ENCODE assay signal across 21 cellular contexts in the genomic region with DNA sequence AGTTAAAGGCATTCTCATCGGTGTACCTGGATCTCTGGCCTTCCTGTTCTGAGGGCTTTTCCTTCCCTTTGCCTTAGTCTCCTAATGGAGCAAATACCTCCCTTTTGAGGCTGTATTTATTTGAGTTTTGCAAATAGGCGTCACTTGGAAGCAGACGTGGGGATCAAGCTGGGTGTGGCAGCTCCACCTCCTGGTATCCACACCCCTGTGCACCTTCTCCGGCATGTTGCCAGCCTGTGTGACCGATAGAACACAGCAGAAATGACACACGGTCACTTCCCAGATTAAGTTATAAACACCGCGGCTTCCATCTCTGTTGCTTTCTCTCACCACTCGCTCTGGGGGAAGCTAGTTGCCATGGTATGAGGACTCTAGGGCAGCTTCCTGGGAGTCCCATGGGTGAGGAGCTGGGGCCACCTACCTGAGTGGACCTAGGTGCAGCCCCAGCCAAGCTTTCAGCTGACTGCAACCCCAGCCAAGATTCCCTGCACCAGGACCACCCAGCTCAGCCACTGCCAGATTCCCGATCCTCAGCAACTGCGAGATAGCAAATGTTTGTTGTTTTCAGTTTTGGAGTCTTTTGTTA.
DNase-seq lines count a peak whose midpoint lies in the region; FAIRE-seq and TF ChIP-seq lines count a peak whose summit lies in the region.
"Had no signal": no experiment of that assay in that cellular context is flagged by ENCODE, and none has a peak within 500 bp of the region (broad histone marks: within the 10 kb centered on the region; RNA-seq: fewer than 3 reads in every experiment).

No MANE protein-coding gene starts in this region.

- TF ChIP-seq POLR2A in spleen (IDR thresholded peaks at IDR 0.05), result no peak

- TF ChIP-seq CTCF in left ventricle myocardium inferior (IDR thresholded peaks at IDR 0.05; ENCODE audit: borderline replicate concordance) (no peak), kidney (IDR thresholded peaks at IDR 0.05; ENCODE audit: borderline replicate concordance, extremely low read depth, insufficient read depth) (no peak), spleen (IDR thresholded peaks at IDR 0.05 in 8 of 11, conservative IDR thresholded peaks at IDR 0.05 in 3 of 11) (no peak)

- H3K4me3 ChIP-seq in left ventricle myocardium inferior, result no peak overlapping the region
- H3K4me3 ChIP-seq in kidney (ENCODE audit: low read length in 2 of 2), result no peak overlapping the region
- no peak overlapping the region for H3K4me3 ChIP-seq in spleen
- H3K4me3 ChIP-seq: MG63 had no signal

- intact Hi-C loops in cardiac septum (cut with DNase I), result no loop called here
- intact Hi-C loops in left ventricle myocardium inferior (cut with micrococcal nuclease), result no loop called here
- intact Hi-C loops in kidney (cut with DNase I), result no loop called here
- intact Hi-C loops in spleen (cut with DNase I; ENCODE audit: low total_unique reads), result no loop called here

- H3K27me3 ChIP-seq in left ventricle myocardium inferior (ENCODE audit: low read depth) (peaks cover 37% of the 10 kb centered on the region), spleen (replicated peaks in 1 of 7) (peaks cover 0 to 51% (median 0%) of the 10 kb centered on the region in 7 donors)

- H3K4me1 ChIP-seq in left ventricle myocardium inferior (no peaks in the 10 kb centered on the region), kidney (ENCODE audit: control insufficient read depth in 1 of 2, insufficient read depth in 1 of 2, low read depth in 1 of 2, low read length in 2 of 2) (no peaks in the 10 kb centered on the region), spleen (no peaks in the 10 kb centered on the region)
- H3K4me1 ChIP-seq: Caco-2 had no signal

- 85 to 90% (median 87%) methylated on average over 11 of the region's 11 CpGs for WGBS in spleen, 5 donors

- no peak overlapping the region for H3K9ac ChIP-seq in kidney (ENCODE audit: low read length in 2 of 2)

- H3K9me3 ChIP-seq in left ventricle myocardium inferior (replicated peaks) (no peaks in the 10 kb centered on the region), kidney (ENCODE audit: control insufficient read depth in 1 of 2, low read length in 2 of 2) (no peaks in the 10 kb centered on the region), spleen (no peaks in the 10 kb centered on the region)
- H3K9me3 ChIP-seq: Caco-2, MG63 had no signal

- FAIRE-seq in kidney (lab: Jason Lieb, UNC), result no peak
- FAIRE-seq: A204.1 had no signal

- no peaks in the 10 kb centered on the region for H3K36me3 ChIP-seq in left ventricle myocardium inferior
- no peaks in the 10 kb centered on the region for H3K36me3 ChIP-seq in kidney (ENCODE audit: control insufficient read depth in 1 of 2, insufficient read depth in 2 of 2, low read length in 2 of 2)
- no peaks in the 10 kb centered on the region for H3K36me3 ChIP-seq in spleen
- H3K36me3 ChIP-seq: MG63 had no signal

- no peak overlapping the region for H3K27ac ChIP-seq in left ventricle myocardium inferior (replicated peaks)
- H3K27ac ChIP-seq in kidney (ENCODE audit: low read depth in 2 of 2, low read length in 2 of 2), result no peak overlapping the region
- no peak overlapping the region for H3K27ac ChIP-seq in spleen
- H3K27ac ChIP-seq: RWPE1 had no signal

- DNase-seq in cardiac septum (ENCODE audit: low spot score), result peak; percentile 1
- DNase-seq in left ventricle myocardium inferior, result no peak
- peak; percentile 19 for DNase-seq in kidney
- DNase-seq in spleen, result peak; percentile 33
- DNase-seq in effector CD8-positive, alpha-beta T cell (lab: John Stamatoyannopoulos, UW), result no peak
- DNase-seq in germinal center (ENCODE audit: low spot score), result no peak
- DNase-seq in activated naive CD4-positive, alpha-beta T cell (lab: John Stamatoyannopoulos, UW), result no peak
- DNase-seq: CD4-positive, alpha-beta T cell; GDM1; Karpas-422; MG63; NCI-H1048; NCI-H1436; NCI-H2081; NCI-H446 treated with DMSO at 0.1 percent for 48 hours; NCI-H774; PC-3; SIG-M5 had no signal

Comparison
In these comparisons a context has a peak if more than half of its experiments do, and no peak if none do; other contexts are left out.
1. DNase-seq: peak in cardiac septum (single experiment), kidney (single experiment) and spleen (single experiment); none in left ventricle myocardium inferior (single experiment), effector CD8-positive, alpha-beta T cell (single experiment), germinal center (single experiment) and activated naive CD4-positive, alpha-beta T cell (0 of 4).